In the genomic region with DNA sequence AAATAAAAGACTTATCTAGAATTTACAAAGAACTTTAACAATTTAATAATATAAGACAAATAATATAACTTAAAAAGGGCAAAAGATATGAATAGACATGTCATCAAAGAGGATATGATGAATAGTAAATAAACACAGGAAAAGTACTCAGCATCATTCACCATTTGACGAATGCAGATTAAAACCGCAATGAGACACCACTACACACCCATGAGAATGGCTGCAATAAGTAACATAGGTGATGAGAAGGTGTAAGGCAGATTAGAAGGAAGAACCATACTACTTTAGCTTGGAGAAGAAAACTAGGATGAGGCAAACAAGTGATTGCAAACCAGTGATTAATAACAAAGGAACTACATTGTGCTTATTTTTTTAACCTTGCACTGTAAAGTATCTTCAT, we compare ENCODE assay signal across 16 cellular contexts.
DNase-seq lines count a peak whose midpoint lies in the region; ATAC-seq, FAIRE-seq and TF ChIP-seq lines count a peak whose summit lies in the region.
"Had no signal": no experiment of that assay in that cellular context is flagged by ENCODE, and none has a peak within 500 bp of the region (broad histone marks: within the 10 kb centered on the region; RNA-seq: fewer than 3 reads in every experiment).

No MANE protein-coding gene starts in this region.

- DNase-seq in HPDE6-E6E7 (ENCODE audit: extremely low spot score) (peak; percentile 25), RWPE1 (ENCODE audit: low spot score) (peak; percentile 45), bronchial epithelial cell (ENCODE audit: low read depth) (peak; percentile 100), frontal cortex (ENCODE audit: low spot score in 2 of 2) (no peak), substantia nigra (lab: John Stamatoyannopoulos, UW) (no peak), OCI-M2 (lab: John Stamatoyannopoulos, UW; ENCODE audit: unreplicated experiment) (no peak)
- DNase-seq: ACHN; Calu3; CD4-positive, alpha-beta T cell; DMS 273 treated with DMSO at 0.1 percent for 48 hours; GM23248 had no signal

- POLR2A ChIA-PET in RWPE1 (lab: Yijun Ruan, JAX; ENCODE audit: low non-redundant PET) = no interaction called here

- H3K27ac ChIP-seq in RWPE1 (no peak overlapping the region), substantia nigra (ENCODE audit: low read depth, low read length, poor library complexity, severe bottlenecking) (no peak overlapping the region)
- H3K27ac ChIP-seq: BLaER1 treated with 17β-estradiol and CSF1 and Interleukin-3, amounts not matched to agents 10 nM and 100 nM; GM23248 had no signal

- no peaks in the 10 kb centered on the region for H3K36me3 ChIP-seq in bronchial epithelial cell (ENCODE audit: control insufficient read depth, insufficient read depth, low read length)
- H3K36me3 ChIP-seq: BLaER1 treated with 17β-estradiol and CSF1 and Interleukin-3, amounts not matched to agents 10 nM and 100 nM had no signal

- ATAC-seq in HG03280 (IDR thresholded peaks at IDR 0.05; ENCODE audit: unreplicated experiment) = no peak
- ATAC-seq: GM12878 had no signal

- no peak for TF ChIP-seq CTCF in RWPE1 (conservative IDR thresholded peaks at IDR 0.05; ENCODE audit: low read depth)
- TF ChIP-seq CTCF in bronchial epithelial cell (IDR thresholded peaks at IDR 0.05; ENCODE audit: insufficient read depth, low read length, severe bottlenecking) = no peak

- H3K4me3 ChIP-seq in bronchial epithelial cell (ENCODE audit: low read depth, low read length) = no peak overlapping the region
- H3K4me3 ChIP-seq: BLaER1 treated with 17β-estradiol and CSF1 and Interleukin-3, amounts not matched to agents 10 nM and 100 nM; GM12878; GM23248 had no signal

- H3K27me3 ChIP-seq in bronchial epithelial cell (ENCODE audit: control insufficient read depth, insufficient read depth, low read length) = peaks cover 2% of the 10 kb centered on the region

- CTCF ChIA-PET in RWPE1 (lab: Yijun Ruan, JAX) = no interaction called here

- FAIRE-seq in bronchial epithelial cell (lab: Jason Lieb, UNC) (peak; percentile 60), frontal cortex (lab: Jason Lieb, UNC) (peak; percentile 49)
- FAIRE-seq: GM12878, GM18507, H54 had no signal

Comparison
In these comparisons a context has a peak if more than half of its experiments do, and no peak if none do; other contexts are left out.
1. DNase-seq: peak in HPDE6-E6E7 (single experiment), RWPE1 (single experiment) and bronchial epithelial cell (single experiment); none in frontal cortex (0 of 2), substantia nigra (0 of 49) and OCI-M2 (single experiment).